Comparison of ENCODE assay signal across 27 cellular contexts in genomic region chr20:14404515-14404914, GRCh38.
"Had no signal": no experiment of that assay in that cellular context is flagged by ENCODE, and none has a peak within 500 bp of the region (broad histone marks: within the 10 kb centered on the region; RNA-seq: fewer than 3 reads in every experiment).

No MANE protein-coding gene starts in this region.

- H3K4me1 ChIP-seq: SJSA1 had no signal

- DNase-seq: Kasumi-1, MG63, MV-4-11, NCI-H1092, NCI-H1105, NCI-H1417 treated with DMSO at 0.1 percent for 48 hours, NCI-H1436 treated with DMSO at 0.1 percent for 48 hours, NCI-H1694 treated with DMSO at 0.1 percent for 48 hours, NCI-H187 treated with DMSO at 0.1 percent for 48 hours, NCI-H2029, NCI-H2081, NCI-H2171 treated with DMSO at 0.1 percent for 48 hours, NCI-H2227 treated with DMSO at 0.1 percent for 48 hours, NCI-H345, NCI-H446, NCI-H510A treated with DMSO at 0.1 percent for 48 hours, NCI-H524 treated with DMSO at 0.1 percent for 48 hours, NCI-H526 treated with DMSO at 0.1 percent for 48 hours, NCI-H774, PC-9, Right ventricle myocardium superior, RPMI8226, SHP77 treated with DMSO at 0.1 percent for 48 hours, SK-N-SH, SW 1271 had no signal

- H3K9ac ChIP-seq: SK-N-SH had no signal

- H3K36me3 ChIP-seq: MG63, SJSA1 had no signal

- H2AFZ ChIP-seq: PC-9 had no signal

- H3K9me3 ChIP-seq: MG63, SJSA1, SK-N-SH had no signal

- H3K9me2 ChIP-seq: SK-N-SH had no signal

- ATAC-seq: Panc1 had no signal

- H3K27ac ChIP-seq: PC-9, SJSA1 had no signal

- H3K4me2 ChIP-seq: PC-9, SK-N-SH had no signal

- H3K4me3 ChIP-seq: MG63, PC-9, SJSA1 had no signal

- H3K27me3 ChIP-seq: MG63, SJSA1 had no signal
